Comparison of ENCODE assay signal across 24 cellular contexts in the genomic region with DNA sequence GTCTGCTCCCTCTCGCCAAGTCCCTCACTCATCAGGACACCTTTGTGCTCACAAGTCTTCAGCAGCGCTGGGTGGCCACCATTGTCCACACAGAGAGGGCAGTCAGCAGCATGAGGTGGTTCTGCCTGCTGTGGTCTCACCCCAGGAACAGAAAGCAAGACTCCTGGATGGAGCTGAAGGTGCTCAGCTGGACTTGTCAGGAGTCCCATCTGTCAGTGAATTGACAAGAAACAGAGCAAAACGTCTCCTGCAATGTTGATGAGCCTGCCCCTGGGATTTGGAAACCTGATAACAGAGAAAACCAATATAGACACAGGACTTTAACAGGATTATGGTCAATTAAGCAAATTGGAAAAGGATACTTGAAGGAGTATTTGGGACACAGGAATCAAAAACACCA.
"Had no signal": no experiment of that assay in that cellular context is flagged by ENCODE, and none has a peak within 500 bp of the region (broad histone marks: within the 10 kb centered on the region; RNA-seq: fewer than 3 reads in every experiment).

No MANE protein-coding gene starts in this region.

- H3K36me3 Mint-ChIP-seq: activated naive CD4-positive, alpha-beta T cell treated with anti-CD3 and anti-CD28 coated beads, Interleukin-2, amount 50 U/mL, for 24 hours; memory B cell; naive B cell had no signal

- H3K4me1 ChIP-seq: ascending aorta, psoas muscle, testis had no signal

- H3K36me3 ChIP-seq: ascending aorta, gastrocnemius medialis, heart right ventricle, ovary, stomach, upper lobe of left lung had no signal

- H3K27ac ChIP-seq: ascending aorta, coronary artery, heart right ventricle, ovary, psoas muscle, skin epidermis, stomach, testis, upper lobe of left lung had no signal

- H3K4me3 Mint-ChIP-seq: activated naive CD4-positive, alpha-beta T cell treated with anti-CD3 and anti-CD28 coated beads, Interleukin-2, amount 50 U/mL, for 24 hours; central memory CD8-positive, alpha-beta T cell; memory B cell; naive B cell; neural crest cell had no signal

- H3K9me3 ChIP-seq: ascending aorta, gastrocnemius medialis, heart right ventricle, mucosa of descending colon, ovary, psoas muscle, stomach, testis, upper lobe of left lung had no signal

- H3K4me3 ChIP-seq: ascending aorta, coronary artery, gastrocnemius medialis, heart right ventricle, mucosa of descending colon, ovary, psoas muscle, skin epidermis, stomach, testis, upper lobe of left lung had no signal

- H3K9me3 Mint-ChIP-seq: activated naive CD4-positive, alpha-beta T cell treated with anti-CD3 and anti-CD28 coated beads, Interleukin-2, amount 50 U/mL, for 24 hours; activated T-cell treated with anti-CD3 and anti-CD28 coated beads, Interleukin-2, amount 50 U/mL, for 72 hours; central memory CD8-positive, alpha-beta T cell; memory B cell; naive B cell; neural crest cell had no signal

- H3K27me3 ChIP-seq: ascending aorta, gastrocnemius medialis, heart right ventricle, ovary, stomach, testis, upper lobe of left lung had no signal

- DNase-seq: activated CD4-positive, alpha-beta T cell treated with anti-CD3 and anti-CD28 coated beads, Interleukin-2, amount 50 U/mL, for 1 hour; activated effector memory CD4-positive, alpha-beta T cell treated with anti-CD3 and anti-CD28 coated beads, Interleukin-2, amount 50 U/mL, for 16 hours; activated T-cell treated with anti-CD3 and anti-CD28 coated beads, Interleukin-2, amount 50 U/mL, for 72 hours; gastrocnemius medialis; heart right ventricle; left ventricle myocardium superior; mucosa of descending colon; naive B cell; ovary; psoas muscle; right cardiac atrium; stimulated activated CD4-positive, alpha-beta T cell treated with anti-CD3 and anti-CD28 coated beads, Interleukin-15, amount 100 ng/mL, for 24 hours; stimulated activated CD4-positive, alpha-beta T cell treated with anti-CD3 and anti-CD28 coated beads, Interleukin-4, amount 100 ng/mL, for 1 hour; stomach; T1000; testis; upper lobe of left lung had no signal

- H3K27ac Mint-ChIP-seq: activated naive CD4-positive, alpha-beta T cell treated with anti-CD3 and anti-CD28 coated beads, Interleukin-2, amount 50 U/mL, for 24 hours; activated T-cell treated with anti-CD3 and anti-CD28 coated beads, Interleukin-2, amount 50 U/mL, for 72 hours; memory B cell; naive B cell had no signal
